In genomic region chr3:24373198-24373959, GRCh38 we compare ENCODE assay signal across 24 cellular contexts.
DNase-seq lines count a peak whose midpoint lies in the region; ATAC-seq and TF ChIP-seq lines count a peak whose summit lies in the region.
"Had no signal": no experiment of that assay in that cellular context is flagged by ENCODE, and none has a peak within 500 bp of the region (broad histone marks: within the 10 kb centered on the region; RNA-seq: fewer than 3 reads in every experiment).

No MANE protein-coding gene starts in this region.

- no peak overlapping the region for H3K9ac ChIP-seq in rectal smooth muscle tissue (ENCODE audit: low read length)

- no peaks in the 10 kb centered on the region for H3K36me3 Mint-ChIP-seq in activated naive CD8-positive, alpha-beta T cell treated with anti-CD3 and anti-CD28 coated beads for 36 hours
- no peaks in the 10 kb centered on the region for H3K36me3 Mint-ChIP-seq in stimulated activated effector memory CD8-positive, alpha-beta T cell treated with anti-CD3 and anti-CD28 coated beads, Interleukin-12 subunit alpha, Interleukin-12 subunit beta, amount 100 ng/mL, for 72 hours
- H3K36me3 Mint-ChIP-seq: activated naive CD8-positive, alpha-beta T cell treated with anti-CD3 and anti-CD28 coated beads, Interleukin-2, amount 10 ng/mL, durations not matched to agents 7 days and 5 days; brain; CD4-positive, CD25-positive, alpha-beta regulatory T cell; naive thymus-derived CD8-positive, alpha-beta T cell had no signal

- H3K4me1 Mint-ChIP-seq in activated naive CD8-positive, alpha-beta T cell treated with anti-CD3 and anti-CD28 coated beads for 36 hours = no peaks in the 10 kb centered on the region
- H3K4me1 Mint-ChIP-seq in stimulated activated effector memory CD8-positive, alpha-beta T cell treated with anti-CD3 and anti-CD28 coated beads, Interleukin-12 subunit alpha, Interleukin-12 subunit beta, amount 100 ng/mL, for 72 hours = no peaks in the 10 kb centered on the region
- H3K4me1 Mint-ChIP-seq: activated naive CD8-positive, alpha-beta T cell treated with anti-CD3 and anti-CD28 coated beads, Interleukin-2, amount 10 ng/mL, durations not matched to agents 7 days and 5 days; CD4-positive, CD25-positive, alpha-beta regulatory T cell; naive thymus-derived CD8-positive, alpha-beta T cell had no signal

- no peak overlapping the region for H3K27ac Mint-ChIP-seq in activated naive CD8-positive, alpha-beta T cell treated with anti-CD3 and anti-CD28 coated beads for 36 hours
- H3K27ac Mint-ChIP-seq in stimulated activated effector memory CD8-positive, alpha-beta T cell treated with anti-CD3 and anti-CD28 coated beads, Interleukin-12 subunit alpha, Interleukin-12 subunit beta, amount 100 ng/mL, for 72 hours = no peak overlapping the region
- H3K27ac Mint-ChIP-seq: activated naive CD8-positive, alpha-beta T cell treated with anti-CD3 and anti-CD28 coated beads, Interleukin-2, amount 10 ng/mL, durations not matched to agents 7 days and 5 days; activated T-helper 1 cell treated with anti-CD3 and anti-CD28 coated beads, Interleukin-12 subunit alpha, Interleukin-12 subunit beta, Interleukin-2, Interleukin-4 antibody, amounts not matched to agents 30 ng/mL and 10 ng/mL and 1 ng/mL, durations not matched to agents 14 hours and 24 hours and 36 hours; CD4-positive, CD25-positive, alpha-beta regulatory T cell; naive thymus-derived CD8-positive, alpha-beta T cell had no signal

- H3K9me3 Mint-ChIP-seq in activated naive CD8-positive, alpha-beta T cell treated with anti-CD3 and anti-CD28 coated beads for 36 hours = no peaks in the 10 kb centered on the region
- H3K9me3 Mint-ChIP-seq in stimulated activated effector memory CD8-positive, alpha-beta T cell treated with anti-CD3 and anti-CD28 coated beads, Interleukin-12 subunit alpha, Interleukin-12 subunit beta, amount 100 ng/mL, for 72 hours = no peaks in the 10 kb centered on the region
- H3K9me3 Mint-ChIP-seq: activated naive CD8-positive, alpha-beta T cell treated with anti-CD3 and anti-CD28 coated beads, Interleukin-2, amount 10 ng/mL, durations not matched to agents 7 days and 5 days; activated T-helper 1 cell treated with anti-CD3 and anti-CD28 coated beads, Interleukin-12 subunit alpha, Interleukin-12 subunit beta, Interleukin-2, Interleukin-4 antibody, amounts not matched to agents 30 ng/mL and 10 ng/mL and 1 ng/mL, durations not matched to agents 14 hours and 24 hours and 36 hours had no signal

- H3K27me3 ChIP-seq in rectal smooth muscle tissue (ENCODE audit: control insufficient read depth, insufficient read depth, low read length) = no peaks in the 10 kb centered on the region
- H3K27me3 ChIP-seq: MG63 had no signal

- no peaks in the 10 kb centered on the region for H3K36me3 ChIP-seq in rectal smooth muscle tissue (ENCODE audit: control insufficient read depth, insufficient read depth, low read length)
- H3K36me3 ChIP-seq: MG63 had no signal

- H3K4me3 Mint-ChIP-seq in activated naive CD8-positive, alpha-beta T cell treated with anti-CD3 and anti-CD28 coated beads for 36 hours = no peak overlapping the region
- H3K4me3 Mint-ChIP-seq in stimulated activated effector memory CD8-positive, alpha-beta T cell treated with anti-CD3 and anti-CD28 coated beads, Interleukin-12 subunit alpha, Interleukin-12 subunit beta, amount 100 ng/mL, for 72 hours = no peak overlapping the region
- H3K4me3 Mint-ChIP-seq: activated naive CD8-positive, alpha-beta T cell treated with anti-CD3 and anti-CD28 coated beads, Interleukin-2, amount 10 ng/mL, durations not matched to agents 7 days and 5 days; activated T-helper 1 cell treated with anti-CD3 and anti-CD28 coated beads, Interleukin-12 subunit alpha, Interleukin-12 subunit beta, Interleukin-2, Interleukin-4 antibody, amounts not matched to agents 30 ng/mL and 10 ng/mL and 1 ng/mL, durations not matched to agents 14 hours and 24 hours and 36 hours; brain; CD4-positive, CD25-positive, alpha-beta regulatory T cell; naive thymus-derived CD8-positive, alpha-beta T cell had no signal

- ATAC-seq in left lobe of liver (peak; percentile 74), HG03565 (IDR thresholded peaks at IDR 0.05; ENCODE audit: unreplicated experiment) (no peak)
- ATAC-seq in stimulated activated effector memory CD8-positive, alpha-beta T cell treated with anti-CD3 and anti-CD28 coated beads, Interleukin-12 subunit alpha, Interleukin-12 subunit beta, amount 100 ng/mL, for 72 hours = no peak
- ATAC-seq: naive thymus-derived CD8-positive, alpha-beta T cell had no signal

- H3K4me1 ChIP-seq in rectal smooth muscle tissue (ENCODE audit: control insufficient read depth, insufficient read depth, low read length) = peaks cover 17% of the 10 kb centered on the region

- H3K27me3 Mint-ChIP-seq in activated naive CD8-positive, alpha-beta T cell treated with anti-CD3 and anti-CD28 coated beads for 36 hours = no peaks in the 10 kb centered on the region
- H3K27me3 Mint-ChIP-seq: activated naive CD8-positive, alpha-beta T cell treated with anti-CD3 and anti-CD28 coated beads, Interleukin-2, amount 10 ng/mL, durations not matched to agents 7 days and 5 days; brain; CD4-positive, CD25-positive, alpha-beta regulatory T cell; naive thymus-derived CD8-positive, alpha-beta T cell had no signal

- H3K4me3 ChIP-seq in LNCaP clone FGC (ENCODE audit: low read depth, low read length) (no peak overlapping the region), choroid plexus epithelial cell (ENCODE audit: low read depth, low read length) (no peak overlapping the region), rectal smooth muscle tissue (ENCODE audit: low read length) (no peak overlapping the region)
- H3K4me3 ChIP-seq: MG63, PC-9, SK-N-MC had no signal

- TF ChIP-seq CTCF in LNCaP clone FGC (IDR thresholded peaks at IDR 0.05; ENCODE audit: control insufficient read depth, extremely low read depth, insufficient read depth) (no peak), choroid plexus epithelial cell (conservative IDR thresholded peaks at IDR 0.05; ENCODE audit: low read depth, low read length) (no peak)

- H3K27ac ChIP-seq in rectal smooth muscle tissue (ENCODE audit: low read depth, low read length) = peak overlapping the region; percentile 20
- H3K27ac ChIP-seq: PC-9, SK-N-MC had no signal

- DNase-seq in LNCaP clone FGC (ENCODE audit: low read depth) (peak; percentile 72), choroid plexus epithelial cell (ENCODE audit: low read depth) (peak; percentile 35), left lobe of liver (ENCODE audit: low spot score) (peak; percentile 82), NCI-H446 treated with DMSO at 0.1 percent for 48 hours (lab: John Stamatoyannopoulos, UW) (no peak)
- DNase-seq in activated naive CD8-positive, alpha-beta T cell treated with anti-CD3 and anti-CD28 coated beads for 36 hours = no peak
- no peak for DNase-seq in stimulated activated effector memory CD8-positive, alpha-beta T cell treated with anti-CD3 and anti-CD28 coated beads, Interleukin-12 subunit alpha, Interleukin-12 subunit beta, amount 100 ng/mL, for 72 hours (ENCODE audit: low spot score in 2 of 2)
- DNase-seq: activated CD4-positive, CD25-positive, alpha-beta regulatory T cell treated with anti-CD3 and anti-CD28 coated beads, Interleukin-2, amount 50 U/mL, for 72 hours; activated naive CD8-positive, alpha-beta T cell treated with anti-CD3 and anti-CD28 coated beads, Interleukin-2, amount 10 ng/mL, durations not matched to agents 7 days and 5 days; CD4-positive, CD25-positive, alpha-beta regulatory T cell; GF-D8; H7; MG63; naive thymus-derived CD8-positive, alpha-beta T cell; NCI-H146; NCI-H2171 treated with DMSO at 0.1 percent for 48 hours; NCI-H82; PC-9; posterior cingulate gyrus; T-helper 9 cell had no signal

Comparison
In these comparisons a context has a peak if more than half of its experiments do, and no peak if none do; other contexts are left out.
1. DNase-seq: peak in LNCaP clone FGC (single experiment), choroid plexus epithelial cell (single experiment) and left lobe of liver (single experiment); none in activated naive CD8-positive, alpha-beta T cell treated with anti-CD3 and anti-CD28 coated beads for 36 hours (single experiment), stimulated activated effector memory CD8-positive, alpha-beta T cell treated with anti-CD3 and anti-CD28 coated beads, Interleukin-12 subunit alpha, Interleukin-12 subunit beta, amount 100 ng/mL, for 72 hours (0 of 2) and NCI-H446 treated with DMSO at 0.1 percent for 48 hours (single experiment).